In the genomic region with DNA sequence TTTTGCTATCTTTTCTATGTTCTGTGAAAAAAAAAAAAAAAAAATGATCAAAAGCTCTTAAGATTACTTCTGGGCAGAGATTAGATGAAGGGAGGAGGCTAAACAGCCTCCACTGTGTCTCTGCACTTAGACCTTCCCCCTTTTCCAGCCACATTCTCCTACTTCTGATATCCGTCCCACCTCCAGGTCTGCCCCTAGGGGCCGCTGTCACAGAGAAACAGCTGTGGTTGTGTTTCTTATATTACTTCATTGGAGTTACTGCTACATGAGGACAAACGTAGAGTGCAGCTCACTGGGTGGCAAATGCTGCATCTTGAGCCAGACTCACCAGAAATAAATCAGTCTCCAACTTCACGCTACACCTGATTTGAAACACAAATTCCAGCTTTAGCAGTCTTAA, we compare ENCODE assay signal across 8 cellular contexts.
DNase-seq lines count a peak whose midpoint lies in the region; ATAC-seq and FAIRE-seq lines count a peak whose summit lies in the region.

No MANE protein-coding gene starts in this region.

- DNase-seq in D341Med (ENCODE audit: low spot score) (peak; percentile 65), GM19239 (ENCODE audit: insufficient read length, low spot score) (peak; percentile 4), SKM-1 treated with dmso at 0.1 percent for 144 hours (lab: John Stamatoyannopoulos, UW; ENCODE audit: unreplicated experiment) (peak; percentile 56), germinal center (ENCODE audit: low spot score) (peak; percentile 40), urothelium cell line (ENCODE audit: low spot score) (peak; percentile 9), occipital lobe (lab: John Stamatoyannopoulos, UW) (no peak), DMS79 treated with DMSO at 0.1 percent for 48 hours (lab: John Stamatoyannopoulos, UW) (no peak)

- peak; percentile 83 for ATAC-seq in HG03342 (IDR thresholded peaks at IDR 0.05; ENCODE audit: unreplicated experiment)

- no peak for FAIRE-seq in GM19239 (lab: Jason Lieb, UNC)
- FAIRE-seq in urothelium cell line (lab: Jason Lieb, UNC): no peak

Comparison
In these comparisons a context has a peak if more than half of its experiments do, and no peak if none do; other contexts are left out.
1. DNase-seq: peak in D341Med (single experiment), GM19239 (single experiment), SKM-1 treated with dmso at 0.1 percent for 144 hours (single experiment), germinal center (single experiment) and urothelium cell line (single experiment); none in occipital lobe (single experiment) and DMS79 treated with DMSO at 0.1 percent for 48 hours (single experiment).